Comparison of ENCODE assay signal across 28 cellular contexts in the genomic region with DNA sequence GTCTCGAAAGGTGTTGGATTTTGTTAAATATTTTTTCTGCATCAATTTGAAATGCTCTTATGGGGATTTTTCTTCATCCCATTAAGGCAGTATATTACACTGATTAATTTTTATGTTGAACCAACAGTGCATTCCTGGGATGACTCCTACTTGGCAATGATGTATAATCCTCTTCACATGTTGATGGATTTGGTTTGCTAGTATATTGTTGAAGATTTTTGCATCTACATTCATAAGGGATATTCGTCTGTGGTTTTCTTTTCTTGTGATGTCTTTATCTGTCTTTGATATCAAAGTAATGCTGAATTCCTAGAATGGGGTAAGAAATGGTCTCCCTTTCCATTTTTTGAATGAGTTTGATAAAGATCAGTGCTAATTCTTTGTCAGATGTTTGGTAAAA.
"Had no signal": no experiment of that assay in that cellular context is flagged by ENCODE, and none has a peak within 500 bp of the region (broad histone marks: within the 10 kb centered on the region; RNA-seq: fewer than 3 reads in every experiment).

No MANE protein-coding gene starts in this region.

- DNase-seq: stimulated activated CD4-positive, alpha-beta T cell treated with anti-CD3 and anti-CD28 coated beads, Interleukin-2, amount 100 ng/mL, for 48 hours; stimulated activated CD4-positive, alpha-beta T cell treated with anti-CD3 and anti-CD28 coated beads, Interleukin-4, amount 100 ng/mL, for 1 hour; stimulated activated CD4-positive, alpha-beta T cell treated with anti-CD3 and anti-CD28 coated beads, Interleukin-4, amount 100 ng/mL, for 24 hours; stimulated activated CD4-positive, alpha-beta T cell treated with anti-CD3 and anti-CD28 coated beads, Interleukin-4, amount 100 ng/mL, for 4 hours; stimulated activated CD8-positive, alpha-beta memory T cell treated with anti-CD3 and anti-CD28 coated beads, Interleukin-4, amount 100 ng/mL, for 48 hours; stimulated activated naive B cell treated with anti-CD40 and anti-IgM and Interleukin-4, amounts not matched to agents 10 μg/mL and 1 μg/mL and 100 μg/mL, for 72 hours; stimulated activated naive CD4-positive, alpha-beta T cell; stimulated activated naive CD4-positive, alpha-beta T cell treated with Interleukin-2 at 50 U/mL for 16 hours; stimulated activated naive CD8-positive, alpha-beta T cell treated with anti-CD3 and anti-CD28 coated beads, Interleukin-15, amount 100 ng/mL, for 72 hours; stimulated activated naive CD8-positive, alpha-beta T cell treated with anti-CD3 and anti-CD28 coated beads, Interleukin-15, Interleukin-2, amounts not matched to agents 100 U/mL and 50 U/mL, for 24 hours; stomach; substantia nigra; testis; thyroid gland; tibial artery; transverse colon; trophoblast cell; upper lobe of left lung; upper lobe of right lung; uterus had no signal

- H3K36me3 ChIP-seq: stomach, suprapubic skin, thoracic aorta, thyroid gland, tibial artery, tibial nerve, transverse colon, upper lobe of left lung, upper lobe of right lung, uterus, vagina had no signal

- ATAC-seq: stimulated activated effector memory CD8-positive, alpha-beta T cell treated with anti-CD3 and anti-CD28 coated beads, Interleukin-12 subunit alpha, Interleukin-12 subunit beta, amount 100 ng/mL, for 72 hours; stimulated activated memory B cell treated with anti-CD40 and anti-IgM and Interleukin-4, amounts not matched to agents 10 μg/mL and 1 μg/mL and 100 μg/mL, for 72 hours; stimulated activated naive B cell treated with anti-CD40 and anti-IgM and Interleukin-4, amounts not matched to agents 10 μg/mL and 1 μg/mL and 100 μg/mL, for 72 hours; stimulated activated naive CD8-positive, alpha-beta T cell treated with anti-CD3 and anti-CD28 coated beads, Interleukin-15, amount 100 ng/mL, for 72 hours; stimulated activated naive CD8-positive, alpha-beta T cell treated with anti-CD3 and anti-CD28 coated beads, Interleukin-15, Interleukin-2, amounts not matched to agents 100 U/mL and 50 U/mL, for 24 hours; upper lobe of right lung had no signal

- H3K4me3 ChIP-seq: stomach, suprapubic skin, testis, thoracic aorta, thyroid gland, tibial artery, tibial nerve, transverse colon, upper lobe of left lung, upper lobe of right lung, uterus, vagina had no signal

- H3K9me3 ChIP-seq: suprapubic skin, testis, thyroid gland, upper lobe of right lung, uterus, vagina had no signal

- H3K4me3 Mint-ChIP-seq: stimulated activated effector memory CD8-positive, alpha-beta T cell treated with anti-CD3 and anti-CD28 coated beads, Interleukin-12 subunit alpha, Interleukin-12 subunit beta, amount 100 ng/mL, for 72 hours; stimulated activated memory B cell treated with anti-CD40 and anti-IgM and Interleukin-4, amounts not matched to agents 10 μg/mL and 1 μg/mL and 100 μg/mL, for 72 hours; stimulated activated naive B cell treated with anti-CD40 and anti-IgM and Interleukin-4, amounts not matched to agents 10 μg/mL and 1 μg/mL and 100 μg/mL, for 72 hours; stimulated activated naive CD8-positive, alpha-beta T cell treated with anti-CD3 and anti-CD28 coated beads, Interleukin-15, amount 100 ng/mL, for 72 hours; stimulated activated naive CD8-positive, alpha-beta T cell treated with anti-CD3 and anti-CD28 coated beads, Interleukin-15, Interleukin-2, amounts not matched to agents 100 ng/mL and 50 ng/mL, for 24 hours; type B pancreatic cell had no signal

- H3K4me1 ChIP-seq: stomach, suprapubic skin, testis, thyroid gland, tibial artery, tibial nerve, transverse colon, upper lobe of left lung, upper lobe of right lung, uterus, vagina had no signal

- H3K27ac ChIP-seq: stomach, suprapubic skin, testis, thoracic aorta, thyroid gland, tibial artery, tibial nerve, transverse colon, upper lobe of left lung, upper lobe of right lung, uterus, vagina had no signal

- H3K36me3 Mint-ChIP-seq: stimulated activated effector memory CD8-positive, alpha-beta T cell treated with anti-CD3 and anti-CD28 coated beads, Interleukin-12 subunit alpha, Interleukin-12 subunit beta, amount 100 ng/mL, for 72 hours; stimulated activated memory B cell treated with anti-CD40 and anti-IgM and Interleukin-4, amounts not matched to agents 10 μg/mL and 1 μg/mL and 100 μg/mL, for 72 hours; type B pancreatic cell had no signal

- H3K4me1 Mint-ChIP-seq: stimulated activated effector memory CD8-positive, alpha-beta T cell treated with anti-CD3 and anti-CD28 coated beads, Interleukin-12 subunit alpha, Interleukin-12 subunit beta, amount 100 ng/mL, for 72 hours; stimulated activated memory B cell treated with anti-CD40 and anti-IgM and Interleukin-4, amounts not matched to agents 10 μg/mL and 1 μg/mL and 100 μg/mL, for 72 hours; stimulated activated naive B cell treated with anti-CD40 and anti-IgM and Interleukin-4, amounts not matched to agents 10 μg/mL and 1 μg/mL and 100 μg/mL, for 72 hours; stimulated activated naive CD8-positive, alpha-beta T cell treated with anti-CD3 and anti-CD28 coated beads, Interleukin-15, amount 100 ng/mL, for 72 hours had no signal

- H3K9me3 Mint-ChIP-seq: stimulated activated effector memory CD8-positive, alpha-beta T cell treated with anti-CD3 and anti-CD28 coated beads, Interleukin-12 subunit alpha, Interleukin-12 subunit beta, amount 100 ng/mL, for 72 hours; stimulated activated naive CD8-positive, alpha-beta T cell treated with anti-CD3 and anti-CD28 coated beads, Interleukin-15, amount 100 ng/mL, for 72 hours; type B pancreatic cell had no signal

- H3K27ac Mint-ChIP-seq: stimulated activated effector memory CD8-positive, alpha-beta T cell treated with anti-CD3 and anti-CD28 coated beads, Interleukin-12 subunit alpha, Interleukin-12 subunit beta, amount 100 ng/mL, for 72 hours; stimulated activated memory B cell treated with anti-CD40 and anti-IgM and Interleukin-4, amounts not matched to agents 10 μg/mL and 1 μg/mL and 100 μg/mL, for 72 hours; stimulated activated naive B cell treated with anti-CD40 and anti-IgM and Interleukin-4, amounts not matched to agents 10 μg/mL and 1 μg/mL and 100 μg/mL, for 72 hours; stimulated activated naive CD8-positive, alpha-beta T cell treated with anti-CD3 and anti-CD28 coated beads, Interleukin-15, amount 100 ng/mL, for 72 hours; stimulated activated naive CD8-positive, alpha-beta T cell treated with anti-CD3 and anti-CD28 coated beads, Interleukin-15, Interleukin-2, amounts not matched to agents 100 ng/mL and 50 ng/mL, for 24 hours; type B pancreatic cell had no signal

- H3K27me3 ChIP-seq: testis, thyroid gland, upper lobe of left lung, upper lobe of right lung, uterus, vagina had no signal
